In genomic region chr5:10577371-10578291, GRCh38 we compare ENCODE assay signal across 9 cellular contexts. TPM values are rescaled to one million over a fixed set of nuclear protein-coding genes. Genes with fewer than 3 reads are reported as not detected.
DNase-seq lines count a peak whose midpoint lies in the region; ATAC-seq, FAIRE-seq and TF ChIP-seq lines count a peak whose summit lies in the region.
"Had no signal": no experiment of that assay in that cellular context is flagged by ENCODE, and none has a peak within 500 bp of the region (broad histone marks: within the 10 kb centered on the region; RNA-seq: fewer than 3 reads in every experiment).

No MANE protein-coding gene starts in this region.

- POLR2A ChIA-PET in OCI-LY7 (lab: Charles Lee): interaction anchor here (0.6 to 1.9 kb wide), 4 partner anchors 10 to 16 kb away, joined by 3 to 13 read pairs (median 4); no protein-coding TSS in a partner anchor

- no peaks in the 10 kb centered on the region for H3K9me3 Mint-ChIP-seq in natural killer cell

- no peak overlapping the region for H3K27ac Mint-ChIP-seq in natural killer cell

- ATAC-seq in GM21737 (IDR thresholded peaks at IDR 0.05; ENCODE audit: unreplicated experiment) (peak; percentile 41), right lobe of liver (peak; percentile 54 to 76 (median 67)), natural killer cell (no peak)

- TF ChIP-seq POLR2A in right lobe of liver (IDR thresholded peaks at IDR 0.05) (no peak), H54 (IDR thresholded peaks at IDR 0.05; ENCODE audit: low read depth, low read length) (no peak)

- FAIRE-seq in H54 (lab: Jason Lieb, UNC): no peak
- FAIRE-seq: endometrium had no signal

- H3K27me3 Mint-ChIP-seq in natural killer cell (ENCODE audit: low read depth in 2 of 2): no peaks in the 10 kb centered on the region

- no TSS peak for BruUV-seq in OCI-LY7 (replicated peaks; lab: Mats Ljungman, UMichigan)

- H3K36me3 ChIP-seq in OCI-LY7 (ENCODE audit: insufficient read depth, low read length): no peaks in the 10 kb centered on the region; the same call in 1 of the 2 replicates
- no peaks in the 10 kb centered on the region for H3K36me3 ChIP-seq in right lobe of liver

- intact Hi-C loops in OCI-LY7 (cut with micrococcal nuclease; ENCODE audit: unreplicated experiment): loop anchor here (2.0 kb wide), 1 partner anchor 29 kb away; no protein-coding TSS in a partner anchor
- intact Hi-C loops in right lobe of liver (cut with DNase I): no loop called here
- intact Hi-C loops in natural killer cell (cut with micrococcal nuclease): no loop called here

- H3K79me2 ChIP-seq in OCI-LY7 (ENCODE audit: insufficient read depth, low read depth, low read length): peaks cover 4% of the 10 kb centered on the region; the same call in 1 of the 2 replicates

- peaks cover 71% of the 10 kb centered on the region for H3K4me1 ChIP-seq in OCI-LY7 (ENCODE audit: insufficient read depth, low read length, poor library complexity, severe bottlenecking)
- peaks cover 0 to 5% (median 0%) of the 10 kb centered on the region in 4 donors for H3K4me1 ChIP-seq in right lobe of liver

- no peaks in the 10 kb centered on the region for H4K20me1 ChIP-seq in OCI-LY7 (ENCODE audit: insufficient read depth, low read length)

- H3K4me3 ChIP-seq in GM08714 (ENCODE audit: low read length) (peak overlapping the region; percentile 19; the same call in 1 of the 2 replicates), OCI-LY7 (ENCODE audit: low read depth, low read length, poor library complexity, severe bottlenecking) (no peak overlapping the region), right lobe of liver (no peak overlapping the region)

- H3K9me3 ChIP-seq in OCI-LY7 (ENCODE audit: low read length) (no peaks in the 10 kb centered on the region), right lobe of liver (no peaks in the 10 kb centered on the region)

- no peaks in the 10 kb centered on the region for H3K9me2 ChIP-seq in OCI-LY7 (ENCODE audit: insufficient read depth, low read length)

- CTCF ChIA-PET in OCI-LY7 (lab: Charles Lee; ENCODE audit: unreplicated experiment): interaction anchor here (1.0 kb wide), 1 partner anchor 10 kb away, joined by 3 read pairs; no protein-coding TSS in a partner anchor

- no peak overlapping the region for H3K4me3 Mint-ChIP-seq in natural killer cell

- peak overlapping the region; percentile 79 for H3K4me2 ChIP-seq in OCI-LY7 (ENCODE audit: low read length)

- H3K27ac ChIP-seq in OCI-LY7 (ENCODE audit: low read depth, low read length, poor library complexity, severe bottlenecking) (peak overlapping the region; percentile 61), right lobe of liver (no peak overlapping the region)

- H3K4me1 Mint-ChIP-seq in natural killer cell: peaks cover 0 to 18% of the 10 kb centered on the region in 2 donors

- no peaks in the 10 kb centered on the region for H3K27me3 ChIP-seq in right lobe of liver

- TF ChIP-seq CTCF in OCI-LY7 (conservative IDR thresholded peaks at IDR 0.05; ENCODE audit: low read length) (no peak), right lobe of liver (IDR thresholded peaks at IDR 0.05) (no peak), natural killer cell (IDR thresholded peaks at IDR 0.05) (no peak)

- DNase-seq in OCI-LY7 (ENCODE audit: low spot score) (no peak), right lobe of liver (peak in 1 of 3 donors; percentile 39), natural killer cell (no peak), activated T-cell treated with anti-CD3 and anti-CD28 coated beads for 4 hours (no peak), H54 (ENCODE audit: insufficient read length, low spot score) (no peak)
- DNase-seq in stimulated activated naive CD4-positive, alpha-beta T cell treated with Interleukin-2 at 50 U/mL for 16 hours (lab: John Stamatoyannopoulos, UW): no peak

- no peaks in the 10 kb centered on the region for H3K36me3 Mint-ChIP-seq in natural killer cell

- H2AFZ ChIP-seq in OCI-LY7 (ENCODE audit: low read length): no peak overlapping the region

- 31% methylated on average over 6 of the region's 18 CpGs for WGBS in right lobe of liver (ENCODE audit: insufficient coverage, low coverage, low lambda C conversion rate, missing lambda C conversion rate)

RNA-seq across cellular contexts. Expression of gene ANKRD33B, which starts 13.8 kb away (rescaled TPM):
- 5.6 TPM in 2 replicates for total RNA-seq in OCI-LY7 (2014; rRNA removed; shearing (Covaris generic))
- 10.1 and 11.4 TPM in 2 replicates for total RNA-seq in OCI-LY7 (2022)
- 1 to 10 TPM in 1 of 6 experiments, under 1 TPM in 5; 0.16 to 1.3 (median 0.29) TPM for total RNA-seq in right lobe of liver
- total RNA-seq in natural killer cell: 1 to 10 TPM; 2.4 to 4.3 (median 3.9) TPM

Comparison
In these comparisons a context has a peak if more than half of its experiments do, and no peak if none do; other contexts are left out.
1. ATAC-seq: peak in GM21737 (single experiment) and right lobe of liver (4 of 4); none in natural killer cell (0 of 3).